3 cellular contexts compared by ENCODE assay signal in the genomic region with DNA sequence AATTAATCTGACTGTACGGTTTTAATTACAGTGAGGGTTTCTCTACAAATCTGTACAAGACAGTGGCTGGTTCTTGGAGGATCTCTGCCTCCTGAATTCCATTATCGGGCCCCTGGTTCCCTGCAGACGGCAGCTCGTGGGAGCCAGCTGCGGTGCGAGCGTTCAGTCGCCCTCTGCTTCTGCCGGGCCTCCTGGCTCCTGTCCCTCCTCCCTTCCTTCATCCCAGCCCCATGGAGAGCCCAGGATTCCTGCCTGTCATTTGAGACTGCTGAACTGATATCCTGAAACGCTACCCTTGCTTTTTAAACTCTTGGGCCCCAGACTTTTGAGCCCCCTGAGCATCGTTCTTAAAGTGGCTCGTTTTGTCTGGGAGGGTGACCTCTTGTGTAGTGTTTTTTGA.
TF ChIP-seq lines count a peak whose summit lies in the region.

No MANE protein-coding gene starts in this region.

TF ChIP-seq in GM23338, 12 proteins besides CTCF, POLR2A, EP300 and RAD21:
- TF ChIP-seq CREB1 (CRISPR knock-in tag; IDR thresholded peaks at IDR 0.05; ENCODE audit: low read depth) (no peak), JUNB (IDR thresholded peaks at IDR 0.05; ENCODE audit: unreplicated experiment) (no peak), EZH2phosphoT487 (IDR thresholded peaks at IDR 0.05; ENCODE audit: unreplicated experiment) (peak; percentile 37), EZH2 (IDR thresholded peaks at IDR 0.05; ENCODE audit: low read depth, unreplicated experiment) (peak; percentile 63), POLR2AphosphoS5 (IDR thresholded peaks at IDR 0.05; ENCODE audit: low read depth) (no peak)
- TF ChIP-seq, protein P1, sequence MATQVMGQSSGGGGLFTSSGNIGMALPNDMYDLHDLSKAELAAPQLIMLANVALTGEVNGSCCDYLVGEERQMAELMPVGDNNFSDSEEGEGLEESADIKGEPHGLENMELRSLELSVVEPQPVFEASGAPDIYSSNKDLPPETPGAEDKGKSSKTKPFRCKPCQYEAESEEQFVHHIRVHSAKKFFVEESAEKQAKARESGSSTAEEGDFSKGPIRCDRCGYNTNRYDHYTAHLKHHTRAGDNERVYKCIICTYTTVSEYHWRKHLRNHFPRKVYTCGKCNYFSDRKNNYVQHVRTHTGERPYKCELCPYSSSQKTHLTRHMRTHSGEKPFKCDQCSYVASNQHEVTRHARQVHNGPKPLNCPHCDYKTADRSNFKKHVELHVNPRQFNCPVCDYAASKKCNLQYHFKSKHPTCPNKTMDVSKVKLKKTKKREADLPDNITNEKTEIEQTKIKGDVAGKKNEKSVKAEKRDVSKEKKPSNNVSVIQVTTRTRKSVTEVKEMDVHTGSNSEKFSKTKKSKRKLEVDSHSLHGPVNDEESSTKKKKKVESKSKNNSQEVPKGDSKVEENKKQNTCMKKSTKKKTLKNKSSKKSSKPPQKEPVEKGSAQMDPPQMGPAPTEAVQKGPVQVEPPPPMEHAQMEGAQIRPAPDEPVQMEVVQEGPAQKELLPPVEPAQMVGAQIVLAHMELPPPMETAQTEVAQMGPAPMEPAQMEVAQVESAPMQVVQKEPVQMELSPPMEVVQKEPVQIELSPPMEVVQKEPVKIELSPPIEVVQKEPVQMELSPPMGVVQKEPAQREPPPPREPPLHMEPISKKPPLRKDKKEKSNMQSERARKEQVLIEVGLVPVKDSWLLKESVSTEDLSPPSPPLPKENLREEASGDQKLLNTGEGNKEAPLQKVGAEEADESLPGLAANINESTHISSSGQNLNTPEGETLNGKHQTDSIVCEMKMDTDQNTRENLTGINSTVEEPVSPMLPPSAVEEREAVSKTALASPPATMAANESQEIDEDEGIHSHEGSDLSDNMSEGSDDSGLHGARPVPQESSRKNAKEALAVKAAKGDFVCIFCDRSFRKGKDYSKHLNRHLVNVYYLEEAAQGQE (IDR thresholded peaks at IDR 0.05; ENCODE audit: unreplicated experiment), result no peak

TF ChIP-seq in H1, 55 proteins besides CTCF, POLR2A, EP300 and RAD21:
- TF ChIP-seq EZH2 (IDR thresholded peaks at IDR 0.05; ENCODE audit: low read depth, low read length, severe bottlenecking) (peak; percentile 75), SAP30 (IDR thresholded peaks at IDR 0.05; ENCODE audit: insufficient read depth, insufficient replicate concordance, low read length) (no peak), SUZ12 (IDR thresholded peaks at IDR 0.05; ENCODE audit: low read length) (peak; percentile 5; the same call in 1 of the 2 replicates), CREB1 (IDR thresholded peaks at IDR 0.05) (no peak), RNF2 (IDR thresholded peaks at IDR 0.05; ENCODE audit: borderline replicate concordance, low read depth, low read length, missing control alignments, poor library complexity, severe bottlenecking) (peak; percentile 58), CHD1 (IDR thresholded peaks at IDR 0.05; ENCODE audit: low read depth, low read length) (no peak), BACH1 (IDR thresholded peaks at IDR 0.05; ENCODE audit: low read length) (no peak)
TF ChIP-seq in H1: peak in this region for 3.

TF ChIP-seq in HepG2, 621 proteins besides CTCF, POLR2A, EP300 and RAD21:
- no peak for TF ChIP-seq NFYC (CRISPR knock-in tag; IDR thresholded peaks at IDR 0.05)
- no peak for TF ChIP-seq ZNF460 (CRISPR knock-in tag; IDR thresholded peaks at IDR 0.05; ENCODE audit: borderline replicate concordance)
- no peak for TF ChIP-seq ZC3H13 (CRISPR knock-in tag; IDR thresholded peaks at IDR 0.05)
- TF ChIP-seq, protein P2, sequence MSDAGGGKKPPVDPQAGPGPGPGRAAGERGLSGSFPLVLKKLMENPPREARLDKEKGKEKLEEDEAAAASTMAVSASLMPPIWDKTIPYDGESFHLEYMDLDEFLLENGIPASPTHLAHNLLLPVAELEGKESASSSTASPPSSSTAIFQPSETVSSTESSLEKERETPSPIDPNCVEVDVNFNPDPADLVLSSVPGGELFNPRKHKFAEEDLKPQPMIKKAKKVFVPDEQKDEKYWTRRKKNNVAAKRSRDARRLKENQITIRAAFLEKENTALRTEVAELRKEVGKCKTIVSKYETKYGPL (CRISPR knock-in tag; IDR thresholded peaks at IDR 0.05), result no peak
- no peak for TF ChIP-seq ZNF879 (CRISPR knock-in tag; IDR thresholded peaks at IDR 0.05)
- TF ChIP-seq ARHGAP35 (CRISPR knock-in tag; IDR thresholded peaks at IDR 0.05; ENCODE audit: borderline replicate concordance), result no peak
- TF ChIP-seq ZFY (CRISPR knock-in tag; IDR thresholded peaks at IDR 0.05), result no peak
- TF ChIP-seq ZNF790 (CRISPR knock-in tag; IDR thresholded peaks at IDR 0.05; ENCODE audit: borderline replicate concordance), result no peak
- no peak for TF ChIP-seq BHLHE40 (IDR thresholded peaks at IDR 0.05; ENCODE audit: low read length)
- TF ChIP-seq, protein P3, sequence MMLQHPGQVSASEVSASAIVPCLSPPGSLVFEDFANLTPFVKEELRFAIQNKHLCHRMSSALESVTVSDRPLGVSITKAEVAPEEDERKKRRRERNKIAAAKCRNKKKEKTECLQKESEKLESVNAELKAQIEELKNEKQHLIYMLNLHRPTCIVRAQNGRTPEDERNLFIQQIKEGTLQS (CRISPR knock-in tag; IDR thresholded peaks at IDR 0.05), result no peak
- no peak for TF ChIP-seq ZNF264 (CRISPR knock-in tag; IDR thresholded peaks at IDR 0.05)
- no peak for TF ChIP-seq ZNF75D (CRISPR knock-in tag; IDR thresholded peaks at IDR 0.05; ENCODE audit: borderline replicate concordance)
- TF ChIP-seq, protein P4, sequence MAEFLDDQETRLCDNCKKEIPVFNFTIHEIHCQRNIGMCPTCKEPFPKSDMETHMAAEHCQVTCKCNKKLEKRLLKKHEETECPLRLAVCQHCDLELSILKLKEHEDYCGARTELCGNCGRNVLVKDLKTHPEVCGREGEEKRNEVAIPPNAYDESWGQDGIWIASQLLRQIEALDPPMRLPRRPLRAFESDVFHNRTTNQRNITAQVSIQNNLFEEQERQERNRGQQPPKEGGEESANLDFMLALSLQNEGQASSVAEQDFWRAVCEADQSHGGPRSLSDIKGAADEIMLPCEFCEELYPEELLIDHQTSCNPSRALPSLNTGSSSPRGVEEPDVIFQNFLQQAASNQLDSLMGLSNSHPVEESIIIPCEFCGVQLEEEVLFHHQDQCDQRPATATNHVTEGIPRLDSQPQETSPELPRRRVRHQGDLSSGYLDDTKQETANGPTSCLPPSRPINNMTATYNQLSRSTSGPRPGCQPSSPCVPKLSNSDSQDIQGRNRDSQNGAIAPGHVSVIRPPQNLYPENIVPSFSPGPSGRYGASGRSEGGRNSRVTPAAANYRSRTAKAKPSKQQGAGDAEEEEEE (CRISPR knock-in tag; IDR thresholded peaks at IDR 0.05; ENCODE audit: borderline replicate concordance), result no peak
- TF ChIP-seq HMG20B (CRISPR knock-in tag; conservative IDR thresholded peaks at IDR 0.05), result no peak
- TF ChIP-seq RXRA (CRISPR knock-in tag; IDR thresholded peaks at IDR 0.05), result no peak
- no peak for TF ChIP-seq SIX4 (CRISPR knock-in tag; IDR thresholded peaks at IDR 0.05)
